ENCODE assay signal across 14 cellular contexts in the genomic region with DNA sequence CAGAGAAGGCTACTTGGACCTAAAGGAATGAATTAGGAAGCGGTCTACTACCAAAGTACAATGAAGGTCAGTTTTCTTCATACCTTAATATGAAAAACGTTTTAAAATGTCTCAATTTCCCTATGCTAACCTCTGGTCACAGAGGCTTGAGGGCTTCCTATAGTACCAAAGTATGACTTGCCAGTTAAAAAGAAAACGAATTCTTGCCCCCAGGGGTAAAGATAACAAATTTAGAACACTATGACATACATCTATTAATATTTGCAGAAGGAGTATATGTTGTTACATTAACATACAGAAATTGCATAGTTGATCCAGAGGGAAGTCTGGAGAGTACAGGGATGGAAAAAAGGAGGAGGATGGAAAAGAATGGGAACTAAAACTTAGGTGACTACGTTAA. TPM values are rescaled to one million over a fixed set of nuclear protein-coding genes. Genes with fewer than 3 reads are reported as not detected.
DNase-seq lines count a peak whose midpoint lies in the region; ATAC-seq and TF ChIP-seq lines count a peak whose summit lies in the region.
"Had no signal": no experiment of that assay in that cellular context is flagged by ENCODE, and none has a peak within 500 bp of the region (broad histone marks: within the 10 kb centered on the region; RNA-seq: fewer than 3 reads in every experiment).

No MANE protein-coding gene starts in this region.

- DNase-seq in activated CD4-positive, alpha-beta T cell treated with anti-CD3 and anti-CD28 coated beads for 36 hours = no peak
- no peak for DNase-seq in activated CD4-positive, alpha-beta T cell treated with anti-CD3 and anti-CD28 coated beads for 4 hours
- DNase-seq in HFFc6 = no peak
- no peak for DNase-seq in effector memory CD8-positive, alpha-beta T cell
- no peak for DNase-seq in stimulated activated effector memory CD8-positive, alpha-beta T cell treated with anti-CD3 and anti-CD28 coated beads, Interleukin-12 subunit alpha, Interleukin-12 subunit beta, amount 100 ng/mL, for 72 hours (ENCODE audit: low spot score in 2 of 2)
- DNase-seq in iPS-NIHi7 (ENCODE audit: extremely low spot score) = no peak
- no peak for DNase-seq in dedifferentiated amniotic fluid mesenchymal stem cell (ENCODE audit: extremely low spot score)
- no peak for DNase-seq in COLO668 (lab: John Stamatoyannopoulos, UW; ENCODE audit: unreplicated experiment)
- DNase-seq: activated naive CD4-positive, alpha-beta T cell treated with anti-CD3 and anti-CD28 coated beads, Interleukin-2, amount 50 U/mL, for 16 hours; left colon; MM.1S; NCI-H2029 treated with DMSO at 0.1 percent for 48 hours; NCI-H526; PC-9 had no signal

- POLR2A ChIA-PET in activated CD4-positive, alpha-beta T cell treated with anti-CD3 and anti-CD28 coated beads for 36 hours (lab: Charles Lee) = interaction anchor here (1.1 kb wide), 1 partner anchor 10 kb away, joined by 3 read pairs; no protein-coding TSS in a partner anchor

- H3K4me1 Mint-ChIP-seq in activated CD4-positive, alpha-beta T cell treated with anti-CD3 and anti-CD28 coated beads for 36 hours = peaks cover 90% of the 10 kb centered on the region
- peaks cover 92% of the 10 kb centered on the region for H3K4me1 Mint-ChIP-seq in HFFc6 (ENCODE audit: low read depth)
- H3K4me1 Mint-ChIP-seq in effector memory CD8-positive, alpha-beta T cell (ENCODE audit: low read depth in 2 of 2) = peaks cover 41 to 87% of the 10 kb centered on the region in 2 donors
- H3K4me1 Mint-ChIP-seq in stimulated activated effector memory CD8-positive, alpha-beta T cell treated with anti-CD3 and anti-CD28 coated beads, Interleukin-12 subunit alpha, Interleukin-12 subunit beta, amount 100 ng/mL, for 72 hours = peaks cover 70% of the 10 kb centered on the region

- H3K4me3 Mint-ChIP-seq in activated CD4-positive, alpha-beta T cell treated with anti-CD3 and anti-CD28 coated beads for 36 hours = no peak overlapping the region
- no peak overlapping the region for H3K4me3 Mint-ChIP-seq in HFFc6
- H3K4me3 Mint-ChIP-seq in effector memory CD8-positive, alpha-beta T cell = peak overlapping the region in 1 of 2 donors; percentile 9
- H3K4me3 Mint-ChIP-seq in stimulated activated effector memory CD8-positive, alpha-beta T cell treated with anti-CD3 and anti-CD28 coated beads, Interleukin-12 subunit alpha, Interleukin-12 subunit beta, amount 100 ng/mL, for 72 hours = peak overlapping the region; percentile 30

- H3K9me3 Mint-ChIP-seq in activated CD4-positive, alpha-beta T cell treated with anti-CD3 and anti-CD28 coated beads for 36 hours (ENCODE audit: low read depth) = no peaks in the 10 kb centered on the region
- no peaks in the 10 kb centered on the region for H3K9me3 Mint-ChIP-seq in HFFc6
- no peaks in the 10 kb centered on the region for H3K9me3 Mint-ChIP-seq in effector memory CD8-positive, alpha-beta T cell
- H3K9me3 Mint-ChIP-seq in stimulated activated effector memory CD8-positive, alpha-beta T cell treated with anti-CD3 and anti-CD28 coated beads, Interleukin-12 subunit alpha, Interleukin-12 subunit beta, amount 100 ng/mL, for 72 hours = no peaks in the 10 kb centered on the region

- intact Hi-C loops in activated CD4-positive, alpha-beta T cell treated with anti-CD3 and anti-CD28 coated beads for 36 hours (cut with DNase I, micrococcal nuclease) = no loop called here

- no peak for ATAC-seq in activated CD4-positive, alpha-beta T cell treated with anti-CD3 and anti-CD28 coated beads for 36 hours
- ATAC-seq in effector memory CD8-positive, alpha-beta T cell (replicated peaks) = no peak
- no peak for ATAC-seq in stimulated activated effector memory CD8-positive, alpha-beta T cell treated with anti-CD3 and anti-CD28 coated beads, Interleukin-12 subunit alpha, Interleukin-12 subunit beta, amount 100 ng/mL, for 72 hours
- ATAC-seq: left colon had no signal

- TF ChIP-seq CTCF in HFFc6 (IDR thresholded peaks at IDR 0.05) = no peak

- H3K27me3 Mint-ChIP-seq in activated CD4-positive, alpha-beta T cell treated with anti-CD3 and anti-CD28 coated beads for 36 hours = no peaks in the 10 kb centered on the region
- H3K27me3 Mint-ChIP-seq in HFFc6 (ENCODE audit: insufficient read depth) = peaks cover 3% of the 10 kb centered on the region; the same call in 1 of the 2 replicates
- no peaks in the 10 kb centered on the region for H3K27me3 Mint-ChIP-seq in effector memory CD8-positive, alpha-beta T cell

- CTCF ChIA-PET in activated CD4-positive, alpha-beta T cell treated with anti-CD3 and anti-CD28 coated beads for 36 hours (lab: Charles Lee) = no interaction called here

- H3K27ac Mint-ChIP-seq in activated CD4-positive, alpha-beta T cell treated with anti-CD3 and anti-CD28 coated beads for 36 hours = peak overlapping the region; percentile 86
- peak overlapping the region; percentile 11 for H3K27ac Mint-ChIP-seq in HFFc6
- peak overlapping the region; percentile 64 to 81 for H3K27ac Mint-ChIP-seq in effector memory CD8-positive, alpha-beta T cell
- H3K27ac Mint-ChIP-seq in stimulated activated effector memory CD8-positive, alpha-beta T cell treated with anti-CD3 and anti-CD28 coated beads, Interleukin-12 subunit alpha, Interleukin-12 subunit beta, amount 100 ng/mL, for 72 hours = peak overlapping the region; percentile 89

- peaks cover 53% of the 10 kb centered on the region for H3K36me3 Mint-ChIP-seq in activated CD4-positive, alpha-beta T cell treated with anti-CD3 and anti-CD28 coated beads for 36 hours (ENCODE audit: low read depth)
- peaks cover 24% of the 10 kb centered on the region for H3K36me3 Mint-ChIP-seq in HFFc6 (ENCODE audit: low read depth)
- H3K36me3 Mint-ChIP-seq in effector memory CD8-positive, alpha-beta T cell (ENCODE audit: insufficient read depth) = peaks cover 12% of the 10 kb centered on the region
- peaks cover 92% of the 10 kb centered on the region for H3K36me3 Mint-ChIP-seq in stimulated activated effector memory CD8-positive, alpha-beta T cell treated with anti-CD3 and anti-CD28 coated beads, Interleukin-12 subunit alpha, Interleukin-12 subunit beta, amount 100 ng/mL, for 72 hours

RNA-seq across cellular contexts. Expression of gene KMT2E, which starts 13.8 kb away (rescaled TPM):
- 10 to 100 TPM; 94.4 to 99.3 TPM for total RNA-seq in activated CD4-positive, alpha-beta T cell treated with anti-CD3 and anti-CD28 coated beads for 36 hours
- total RNA-seq in HFFc6 (2021; fragmentation: NEBNext Ultra II Directional; extraction: Animal tissue kit (Norgen Biotek cat#: 25700)) = 10 to 100 TPM; 39.7 to 53.4 (median 50.1) TPM

Comparison
In these comparisons a context has a peak if more than half of its experiments do, and no peak if none do; other contexts are left out.
1. H3K27ac Mint-ChIP-seq: peak in every context shown above with its lines; median percentile 89 in stimulated activated effector memory CD8-positive, alpha-beta T cell treated with anti-CD3 and anti-CD28 coated beads, Interleukin-12 subunit alpha, Interleukin-12 subunit beta, amount 100 ng/mL, for 72 hours; 86 in activated CD4-positive, alpha-beta T cell treated with anti-CD3 and anti-CD28 coated beads for 36 hours; 72 in effector memory CD8-positive, alpha-beta T cell; 11 in HFFc6.